12 cellular contexts compared by ENCODE assay signal in the genomic region with DNA sequence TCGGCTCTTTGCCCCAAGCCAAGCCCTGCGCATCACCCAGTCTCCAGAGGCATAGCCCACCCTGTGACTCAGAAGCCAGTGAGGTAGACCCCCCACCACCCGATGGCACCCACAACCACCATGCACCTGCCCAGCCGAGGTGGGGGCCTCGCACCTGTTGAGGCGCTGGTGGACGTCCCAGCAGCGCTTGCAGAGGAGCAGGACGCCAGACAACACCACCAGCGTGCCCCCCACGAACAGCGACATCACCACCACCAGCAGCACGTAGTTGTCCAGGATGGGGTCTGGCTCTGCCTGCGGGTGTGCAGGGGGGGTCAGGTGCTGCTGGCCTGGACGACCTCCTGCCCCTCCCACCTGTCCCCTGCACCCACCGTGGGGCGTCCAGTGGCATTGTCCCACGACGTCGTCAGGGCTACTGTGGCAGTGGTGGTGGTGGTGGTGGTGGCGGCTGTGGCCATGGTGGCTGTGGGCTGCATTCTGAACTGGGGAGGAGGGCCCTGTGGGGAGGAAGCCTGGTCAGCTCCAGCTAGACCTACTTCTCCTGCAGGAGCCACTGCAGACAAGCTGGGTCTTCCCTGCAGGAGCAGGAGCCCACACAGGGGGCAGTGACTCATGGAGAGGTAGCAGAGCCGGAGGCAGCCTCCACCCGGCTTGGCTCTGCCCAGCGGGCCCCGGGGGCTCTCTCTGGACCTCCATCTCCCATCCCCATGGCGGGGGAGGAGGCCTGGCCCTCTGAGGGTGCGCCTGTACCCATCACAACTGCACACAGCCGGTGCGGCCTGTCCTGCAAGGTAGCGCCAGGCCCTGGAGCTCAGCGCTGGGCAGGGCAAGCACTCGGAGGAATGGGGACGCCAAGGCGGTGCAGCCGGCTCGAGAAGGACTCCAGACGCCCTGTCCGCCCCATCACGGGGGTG. TPM values are rescaled to one million over a fixed set of nuclear protein-coding genes. Genes with fewer than 3 reads are reported as not detected.
DNase-seq lines count a peak whose midpoint lies in the region; ATAC-seq, FAIRE-seq and TF ChIP-seq lines count a peak whose summit lies in the region.
"Had no signal": no experiment of that assay in that cellular context is flagged by ENCODE, and none has a peak within 500 bp of the region (broad histone marks: within the 10 kb centered on the region; RNA-seq: fewer than 3 reads in every experiment).

No MANE protein-coding gene starts in this region.

- H3K56ac ChIP-seq in H1 (replicated peaks; ENCODE audit: insufficient read length, low read depth, low read length): no peak overlapping the region

- H3K9me3 ChIP-seq in H1 (ENCODE audit: insufficient read depth in 2 of 2, low read depth in 1 of 2, low read length in 1 of 2) (no peaks in the 10 kb centered on the region), neural progenitor cell (ENCODE audit: low read depth) (no peaks in the 10 kb centered on the region), colonic mucosa (no peaks in the 10 kb centered on the region)

- TF ChIP-seq POLR2A in H1 (IDR thresholded peaks at IDR 0.05; ENCODE audit: control extremely low read depth in 1 of 2, low read depth in 2 of 2, low read length in 2 of 2): no peak

- H2BK5ac ChIP-seq in H1 (ENCODE audit: low read depth, low read length): no peak overlapping the region

- no peak overlapping the region for H2BK12ac ChIP-seq in H1 (ENCODE audit: low read depth, low read length)

- H3K4me3 Mint-ChIP-seq in neural progenitor cell: peak overlapping the region; percentile 77

- peaks cover 12% of the 10 kb centered on the region for H3K27me3 Mint-ChIP-seq in neural progenitor cell (ENCODE audit: insufficient read depth, low read depth)

- no peak overlapping the region for H2BK120ac ChIP-seq in H1 (replicated peaks; ENCODE audit: low read depth, low read length)

- TF ChIP-seq EP300 in H1 (IDR thresholded peaks at IDR 0.05; ENCODE audit: borderline replicate concordance in 1 of 2, low read depth in 2 of 2, low read length in 2 of 2): no peak

- H3K4me3 ChIP-seq in H1 (ENCODE audit: extremely low read depth in 1 of 4, insufficient read depth in 2 of 4, low read depth in 3 of 4, low read length in 4 of 4) (peak overlapping the region; percentile 33 to 67 (median 43); a peak in 6 of 8 replicates), neural progenitor cell (peak overlapping the region; percentile 75), colonic mucosa (no peak overlapping the region)

- no peak overlapping the region; the same call in 1 of the 2 replicates for H3K18ac ChIP-seq in H1 (ENCODE audit: extremely low read depth, low read length)

- H3K9ac ChIP-seq in H1 (replicated peaks in 1 of 4; ENCODE audit: extremely low read depth in 1 of 4, low read depth in 3 of 4, low read length in 3 of 4): no peak overlapping the region
- no peak overlapping the region for H3K9ac ChIP-seq in neural progenitor cell
- H3K9ac ChIP-seq in colonic mucosa (ENCODE audit: low read depth in 2 of 2, low read length in 2 of 2): peak overlapping the region in 1 of 2 donors; percentile 39

- H3K27ac Mint-ChIP-seq in neural progenitor cell: no peak overlapping the region

- peak overlapping the region; percentile 100 for H3K27ac ChIP-seq in RWPE1
- H3K27ac ChIP-seq in H1 (ENCODE audit: low read depth, low read length): no peak overlapping the region
- H3K27ac ChIP-seq in neural progenitor cell: no peak overlapping the region
- H3K27ac ChIP-seq in colonic mucosa: no peak overlapping the region

- POLR2A ChIA-PET in RWPE1 (lab: Yijun Ruan, JAX; ENCODE audit: low non-redundant PET) (no interaction called here), H1 (lab: Charles Lee; ENCODE audit: partially characterized antibody) (interaction anchor here (0.8 to 2.8 kb wide), 10 partner anchors 11 to 151 kb away, joined by 3 to 8 read pairs (median 4); a partner anchor contains a TSS)

- no peak overlapping the region for H4K5ac ChIP-seq in H1 (ENCODE audit: insufficient read length, low read depth, low read length)

- TF ChIP-seq CTCF in RWPE1 (conservative IDR thresholded peaks at IDR 0.05; ENCODE audit: low read depth): no peak
- no peak for TF ChIP-seq CTCF in H1 (IDR thresholded peaks at IDR 0.05; ENCODE audit: control extremely low read depth in 1 of 3, insufficient read depth in 1 of 3, low read depth in 1 of 3, low read length in 3 of 3)
- TF ChIP-seq CTCF in neural progenitor cell (IDR thresholded peaks at IDR 0.05): no peak
- no peak for TF ChIP-seq CTCF in colonic mucosa (IDR thresholded peaks at IDR 0.05)

- H3K79me2 ChIP-seq in H1 (ENCODE audit: control insufficient read depth in 1 of 2, insufficient read depth in 2 of 2, low read length in 2 of 2): no peaks in the 10 kb centered on the region; a peak in 1 of 4 replicates
- peaks cover 12% of the 10 kb centered on the region for H3K79me2 ChIP-seq in neural progenitor cell (ENCODE audit: low read depth)

- peak overlapping the region; percentile 56 to 82 for H3K4me2 ChIP-seq in H1 (ENCODE audit: insufficient read depth in 1 of 2, low read depth in 2 of 2, low read length in 2 of 2)
- peak overlapping the region; percentile 89 for H3K4me2 ChIP-seq in neural progenitor cell

- CTCF ChIA-PET in RWPE1 (lab: Yijun Ruan, JAX) (interaction anchor here (0.5 to 0.9 kb wide), 3 partner anchors 9 to 57 kb away, joined by 3 to 4 read pairs (median 3); no protein-coding TSS in a partner anchor), H1 (lab: Charles Lee; ENCODE audit: partially characterized antibody) (interaction anchor here (0.7 to 2.3 kb wide), 6 partner anchors 9 to 123 kb away, joined by 3 to 10 read pairs (median 4); no protein-coding TSS in a partner anchor)

- H3K27me3 ChIP-seq in H1 (replicated peaks in 1 of 4; ENCODE audit: control insufficient read depth in 3 of 4, extremely low read depth in 1 of 4, insufficient read depth in 3 of 4, low read length in 3 of 4): no peaks in the 10 kb centered on the region
- peaks cover 5% of the 10 kb centered on the region for H3K27me3 ChIP-seq in neural progenitor cell
- H3K27me3 ChIP-seq in colonic mucosa: peaks cover 37% of the 10 kb centered on the region

- H3F3A ChIP-seq in neural progenitor cell (ENCODE audit: low read depth): peaks cover 25% of the 10 kb centered on the region

- H4K20me1 ChIP-seq in H1 (replicated peaks in 1 of 2; ENCODE audit: control insufficient read depth in 1 of 2, insufficient read depth in 2 of 2, low read length in 2 of 2): peaks cover 2 to 21% of the 10 kb centered on the region in 2 experiments
- peaks cover 14% of the 10 kb centered on the region for H4K20me1 ChIP-seq in neural progenitor cell (ENCODE audit: low read depth)

- H4K8ac ChIP-seq in H1 (ENCODE audit: extremely low read depth, insufficient read depth, low read length): peak overlapping the region; percentile 79; the same call in 1 of the 2 replicates

- 0 out of 2 replicates have a peak, but pooled peaks cover 3% of the 10 kb centered on the region for H3K79me1 ChIP-seq in H1 (ENCODE audit: low read depth, low read length)

- no peak overlapping the region for H4K91ac ChIP-seq in H1 (replicated peaks; ENCODE audit: insufficient read length, low read length)

- peak; percentile 63 for DNase-seq in EL
- no peak for DNase-seq in RWPE1 (ENCODE audit: low spot score)
- no peak for DNase-seq in H1 (ENCODE audit: low read depth in 1 of 2, low spot score in 2 of 2)
- no peak for DNase-seq in neural progenitor cell (ENCODE audit: low spot score)
- DNase-seq in colonic mucosa: no peak
- no peak for DNase-seq in stimulated activated CD4-positive, alpha-beta T cell treated with anti-CD3 and anti-CD28 coated beads, Interleukin-4, amount 100 ng/mL, for 1 hour
- DNase-seq: activated T-cell treated with anti-CD3 and anti-CD28 coated beads, Interleukin-2, amount 50 U/mL, for 1 hour; NCI-H2081 treated with DMSO at 0.1 percent for 48 hours; stimulated activated CD4-positive, alpha-beta T cell treated with anti-CD3 and anti-CD28 coated beads, Interleukin-4, amount 100 ng/mL, for 4 hours; SW 1271 had no signal

- peaks cover 4 to 33% (median 7%) of the 10 kb centered on the region in 4 experiments; a peak in 5 of 8 replicates for H3K36me3 ChIP-seq in H1 (ENCODE audit: control insufficient read depth in 2 of 4, insufficient read depth in 4 of 4, low read length in 3 of 4)
- no peaks in the 10 kb centered on the region for H3K36me3 ChIP-seq in neural progenitor cell
- H3K36me3 ChIP-seq in colonic mucosa: no peaks in the 10 kb centered on the region

- no peaks in the 10 kb centered on the region for H3K9me3 Mint-ChIP-seq in neural progenitor cell

- 89% methylated on average over 38 of the region's 39 CpGs; no CpG with 5 or more reads in 1 of the 2 experiments for WGBS in H1 (ENCODE audit: extremely low coverage in 1 of 2, insufficient coverage in 1 of 2, insufficient read length in 1 of 2, insufficient replicate concordance in 2 of 2, low coverage in 1 of 2, low lambda C conversion rate in 2 of 2, missing lambda C conversion rate in 1 of 2), 2 experiments

- no peak overlapping the region for H2AFZ ChIP-seq in H1 (ENCODE audit: low read length)
- no peak overlapping the region for H2AFZ ChIP-seq in neural progenitor cell (replicated peaks)

- H2BK20ac ChIP-seq in H1 (ENCODE audit: low read length): no peak overlapping the region

- no peak for TF ChIP-seq RAD21 in H1 (IDR thresholded peaks at IDR 0.05 in 1 of 2, conservative IDR thresholded peaks at IDR 0.05 in 1 of 2; ENCODE audit: low read depth in 2 of 2, low read length in 2 of 2)

- H3K23me2 ChIP-seq in H1 (ENCODE audit: low read depth, low read length): peaks cover 10% of the 10 kb centered on the region; the same call in 1 of the 2 replicates

- intact Hi-C loops in colonic mucosa (cut with DNase I): no loop called here

- H3K36me3 Mint-ChIP-seq in neural progenitor cell: no peaks in the 10 kb centered on the region

- no peak for FAIRE-seq in H1 (lab: Jason Lieb, UNC)

- H3K14ac ChIP-seq in H1 (ENCODE audit: insufficient read length): no peak overlapping the region

- ATAC-seq in HG02840 (IDR thresholded peaks at IDR 0.05; ENCODE audit: low FRiP score, unreplicated experiment) (no peak), HG03354 (IDR thresholded peaks at IDR 0.05; ENCODE audit: poor library complexity, severe bottlenecking, unreplicated experiment) (no peak)

- peaks cover 26% of the 10 kb centered on the region for H3K4me1 Mint-ChIP-seq in neural progenitor cell

- no peak overlapping the region for H2AK5ac ChIP-seq in H1 (ENCODE audit: low read depth, low read length)

- H2BK15ac ChIP-seq in H1 (ENCODE audit: low read length): no peak overlapping the region

- peaks cover 0 to 11% (median 9%) of the 10 kb centered on the region in 4 experiments; a peak in 5 of 7 replicates for H3K4me1 ChIP-seq in H1 (replicated peaks in 1 of 4; ENCODE audit: control insufficient read depth in 3 of 4, insufficient read depth in 4 of 4, low read length in 3 of 4)
- peaks cover 9% of the 10 kb centered on the region for H3K4me1 ChIP-seq in neural progenitor cell
- peaks cover 20% of the 10 kb centered on the region for H3K4me1 ChIP-seq in colonic mucosa

- peak overlapping the region; percentile 94 for H3K4ac ChIP-seq in H1 (replicated peaks; ENCODE audit: insufficient read length, low read depth, low read length)

- no peak overlapping the region for H3K23ac ChIP-seq in H1 (ENCODE audit: insufficient read length)

RNA-seq across cellular contexts. Expression of a gene that starts 1.9 kb away (rescaled TPM):
- total RNA-seq in H1 (2021; fragmentation: NEBNext Ultra II Directional; extraction: Animal tissue kit (Norgen Biotek cat#: 25700)): 14.7 and 18.0 TPM in 2 replicates
- polyA plus RNA-seq in H1 (2011; rRNA removed): 4.9 and 11.6 TPM in 2 replicates
- 7.4 TPM for polyA plus RNA-seq in H1 (2011; cell fraction: cytosol; rRNA removed)
- polyA plus RNA-seq in H1 (2011; cell fraction: nucleus; rRNA removed): 39.9 TPM
- polyA plus RNA-seq in H1 (2012, experiment 1 of 2): 4.2 to 12.2 TPM (median 10.1 TPM) in 4 replicates
- polyA plus RNA-seq in H1 (2012, experiment 2 of 2): 3.2 TPM
- 11.0 TPM for polyA plus RNA-seq in H1 (2013, experiment 1 of 2)
- 9.9 TPM for polyA plus RNA-seq in H1 (2013, experiment 2 of 2)
- polyA minus RNA-seq in H1 (2011; rRNA and poly(A)+ RNA removed): 2.0 and 2.2 TPM in 2 replicates
- 8.2 TPM for polyA minus RNA-seq in H1 (2011; cell fraction: cytosol; rRNA and poly(A)+ RNA removed)
- polyA minus RNA-seq in H1 (2011; cell fraction: nucleus; rRNA and poly(A)+ RNA removed): 11.6 TPM
- 1.2 and 17.8 TPM in 2 replicates for total RNA-seq in neural progenitor cell (ENCODE audit: low replicate concordance)
- under 1 TPM; 0.22 to 0.48 TPM for total RNA-seq in colonic mucosa

RNA-seq across cellular contexts. Expression of a gene that starts 5.7 kb away (rescaled TPM):
- total RNA-seq in H1 (2021; fragmentation: NEBNext Ultra II Directional; extraction: Animal tissue kit (Norgen Biotek cat#: 25700)): 174 and 182 TPM in 2 replicates
- polyA plus RNA-seq in H1 (2011; rRNA removed): 249 and 338 TPM in 2 replicates
- 142 TPM for polyA plus RNA-seq in H1 (2011; cell fraction: cytosol; rRNA removed)
- polyA plus RNA-seq in H1 (2011; cell fraction: nucleus; rRNA removed): 120 TPM
- 87.3 to 189 TPM (median 180 TPM) in 4 replicates for polyA plus RNA-seq in H1 (2012, experiment 1 of 2)
- 328 TPM for polyA plus RNA-seq in H1 (2012, experiment 2 of 2)
- 148 TPM for polyA plus RNA-seq in H1 (2013, experiment 1 of 2)
- 145 TPM for polyA plus RNA-seq in H1 (2013, experiment 2 of 2)
- polyA minus RNA-seq in H1 (2011; rRNA and poly(A)+ RNA removed): 13.4 and 18.6 TPM in 2 replicates
- 118 TPM for polyA minus RNA-seq in H1 (2011; cell fraction: cytosol; rRNA and poly(A)+ RNA removed)
- polyA minus RNA-seq in H1 (2011; cell fraction: nucleus; rRNA and poly(A)+ RNA removed): 40.2 TPM
- 7.1 and 52.0 TPM in 2 replicates for total RNA-seq in neural progenitor cell (ENCODE audit: low replicate concordance)
- total RNA-seq in colonic mucosa: 100 to 1,000 TPM; 359 to 627 TPM

RNA-seq across cellular contexts. Expression of a gene that starts 12.5 kb away (rescaled TPM):
- 159 and 166 TPM in 2 replicates for total RNA-seq in H1 (2021; fragmentation: NEBNext Ultra II Directional; extraction: Animal tissue kit (Norgen Biotek cat#: 25700))
- 39.8 and 86.0 TPM in 2 replicates for polyA plus RNA-seq in H1 (2011; rRNA removed)
- polyA plus RNA-seq in H1 (2011; cell fraction: cytosol; rRNA removed): 38.5 TPM
- 85.2 TPM for polyA plus RNA-seq in H1 (2011; cell fraction: nucleus; rRNA removed)
- polyA plus RNA-seq in H1 (2012, experiment 1 of 2): 58.2 to 110 TPM (median 92.2 TPM) in 4 replicates
- 90.5 TPM for polyA plus RNA-seq in H1 (2012, experiment 2 of 2)
- polyA plus RNA-seq in H1 (2013, experiment 1 of 2): 95.6 TPM
- polyA plus RNA-seq in H1 (2013, experiment 2 of 2): 90.3 TPM
- 10.3 and 14.3 TPM in 2 replicates for polyA minus RNA-seq in H1 (2011; rRNA and poly(A)+ RNA removed)
- 86.0 TPM for polyA minus RNA-seq in H1 (2011; cell fraction: cytosol; rRNA and poly(A)+ RNA removed)
- polyA minus RNA-seq in H1 (2011; cell fraction: nucleus; rRNA and poly(A)+ RNA removed): 55.2 TPM
- total RNA-seq in neural progenitor cell (ENCODE audit: low replicate concordance) (16.1 and 51.3 TPM in 2 replicates), colonic mucosa (100 to 1,000 TPM; 172 to 177 TPM)

RNA-seq across cellular contexts. Expression of a gene that starts 30.3 kb away (rescaled TPM):
- 70.7 and 75.2 TPM in 2 replicates for total RNA-seq in H1 (2021; fragmentation: NEBNext Ultra II Directional; extraction: Animal tissue kit (Norgen Biotek cat#: 25700))
- polyA plus RNA-seq in H1 (2011; rRNA removed): 45.3 and 71.0 TPM in 2 replicates
- 71.1 TPM for polyA plus RNA-seq in H1 (2011; cell fraction: cytosol; rRNA removed)
- 143 TPM for polyA plus RNA-seq in H1 (2011; cell fraction: nucleus; rRNA removed)
- 58.3 to 76.3 TPM (median 64.8 TPM) in 4 replicates for polyA plus RNA-seq in H1 (2012, experiment 1 of 2)
- polyA plus RNA-seq in H1 (2012, experiment 2 of 2): 55.4 TPM
- polyA plus RNA-seq in H1 (2013, experiment 1 of 2): 44.0 TPM
- 41.8 TPM for polyA plus RNA-seq in H1 (2013, experiment 2 of 2)
- 22.4 and 26.9 TPM in 2 replicates for polyA minus RNA-seq in H1 (2011; rRNA and poly(A)+ RNA removed)
- polyA minus RNA-seq in H1 (2011; cell fraction: cytosol; rRNA and poly(A)+ RNA removed): 44.5 TPM
- 46.0 TPM for polyA minus RNA-seq in H1 (2011; cell fraction: nucleus; rRNA and poly(A)+ RNA removed)
- total RNA-seq in neural progenitor cell (ENCODE audit: low replicate concordance) (27.4 and 67.3 TPM in 2 replicates), colonic mucosa (100 to 1,000 TPM in 1 of 2 donors, 10 to 100 TPM in 1; 76.3 to 103 TPM)

RNA-seq across cellular contexts. Expression of a gene that starts 33.2 kb away (rescaled TPM):
- total RNA-seq in H1 (2021; fragmentation: NEBNext Ultra II Directional; extraction: Animal tissue kit (Norgen Biotek cat#: 25700)): 175 TPM in 2 replicates
- polyA plus RNA-seq in H1 (2011; rRNA removed): 199 and 331 TPM in 2 replicates
- 472 TPM for polyA plus RNA-seq in H1 (2011; cell fraction: cytosol; rRNA removed)
- polyA plus RNA-seq in H1 (2011; cell fraction: nucleus; rRNA removed): 581 TPM
- polyA plus RNA-seq in H1 (2012, experiment 1 of 2): 213 to 357 TPM (median 316 TPM) in 4 replicates
- polyA plus RNA-seq in H1 (2012, experiment 2 of 2): 95.1 TPM
- 151 TPM for polyA plus RNA-seq in H1 (2013, experiment 1 of 2)
- polyA plus RNA-seq in H1 (2013, experiment 2 of 2): 135 TPM
- polyA minus RNA-seq in H1 (2011; rRNA and poly(A)+ RNA removed): 44.5 and 56.0 TPM in 2 replicates
- 77.4 TPM for polyA minus RNA-seq in H1 (2011; cell fraction: cytosol; rRNA and poly(A)+ RNA removed)
- 99.9 TPM for polyA minus RNA-seq in H1 (2011; cell fraction: nucleus; rRNA and poly(A)+ RNA removed)
- total RNA-seq in neural progenitor cell (ENCODE audit: low replicate concordance) (395 and 737 TPM in 2 replicates), colonic mucosa (100 to 1,000 TPM; 163 to 179 TPM)
